Comparison of ENCODE assay signal across 23 cellular contexts in the genomic region with DNA sequence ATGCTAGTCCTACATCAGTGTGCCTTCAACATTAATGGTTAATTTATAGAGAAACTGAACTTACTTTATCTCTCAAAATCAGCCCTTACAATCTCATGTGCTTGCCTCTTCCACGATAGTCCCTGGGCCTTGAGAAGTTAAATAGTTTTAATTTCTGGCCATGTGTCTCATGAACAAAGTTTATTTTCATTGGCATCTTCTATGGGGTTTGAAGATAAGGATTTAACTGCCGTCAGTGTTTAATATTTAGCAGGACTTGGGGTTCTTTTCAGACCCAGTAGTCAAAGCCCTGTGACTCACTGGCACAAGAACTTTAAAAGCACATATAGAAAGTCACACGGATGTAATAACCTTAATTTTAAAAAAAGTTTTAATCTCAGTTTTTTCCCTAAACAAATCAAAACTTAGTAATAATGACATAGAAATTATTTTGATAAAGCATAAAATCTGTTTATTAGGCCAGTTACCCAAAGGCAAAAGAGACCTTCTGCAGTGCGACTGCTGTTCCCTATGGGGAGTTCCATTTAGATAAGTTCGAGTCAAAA. TPM values are rescaled to one million over a fixed set of nuclear protein-coding genes. Genes with fewer than 3 reads are reported as not detected.
DNase-seq lines count a peak whose midpoint lies in the region; ATAC-seq, FAIRE-seq and TF ChIP-seq lines count a peak whose summit lies in the region.
"Had no signal": no experiment of that assay in that cellular context is flagged by ENCODE, and none has a peak within 500 bp of the region (broad histone marks: within the 10 kb centered on the region; RNA-seq: fewer than 3 reads in every experiment).

No MANE protein-coding gene starts in this region.

- TF ChIP-seq POLR2A in K562 (conservative IDR thresholded peaks at IDR 0.05) = no peak
- no peak for TF ChIP-seq POLR2A in testis (IDR thresholded peaks at IDR 0.05)

- POLR2A ChIA-PET in AG04449 (lab: Yijun Ruan, JAX) (no interaction called here), K562 (lab: Yijun Ruan, JAX) (interaction anchor here (1.2 kb wide), 1 partner anchor 10 kb away, joined by 4 read pairs; a partner anchor contains a TSS)

- H3K4me3 ChIP-seq in AG04449 (ENCODE audit: low read depth, low read length) = no peak overlapping the region
- peak overlapping the region; percentile 21; the same call in 1 of the 2 replicates for H3K4me3 ChIP-seq in K562
- H3K4me3 ChIP-seq in testis = no peak overlapping the region
- H3K4me3 ChIP-seq: GM23338, Peyer's patch had no signal

- CTCF ChIA-PET in AG04449 (lab: Yijun Ruan, JAX) (no interaction called here), K562 (lab: Yijun Ruan, JAX; ENCODE audit: low intra/inter-chr PET ratio) (no interaction called here)

- peak; percentile 10 for DNase-seq in AG04449 (ENCODE audit: low read depth, low spot score)
- peak; percentile 63 for DNase-seq in M059J (ENCODE audit: low read depth)
- peak in 1 of 4 experiments; percentile 36 for DNase-seq in K562 (ENCODE audit: extremely low read depth in 1 of 4, low spot score in 3 of 4)
- peak; percentile 78 for DNase-seq in iris pigment epithelial cell (ENCODE audit: low read depth)
- DNase-seq in cerebellum (ENCODE audit: low spot score) = no peak
- DNase-seq in NCI-H146 (lab: John Stamatoyannopoulos, UW) = no peak
- DNase-seq in testis = no peak
- DNase-seq: 8988T, DMS79, GDM1, KBM-7, NCI-H1092, NCI-H1694, NCI-H2107, NCI-H345, NCI-H526 treated with DMSO at 0.1 percent for 48 hours, Peyer's patch, SHP77 had no signal

- no peaks in the 10 kb centered on the region for H3K36me3 ChIP-seq in K562 (ENCODE audit: control insufficient read depth, insufficient read depth, low read length)
- no peaks in the 10 kb centered on the region for H3K36me3 ChIP-seq in testis (ENCODE audit: low read depth, missing control alignments)
- H3K36me3 ChIP-seq: Peyer's patch had no signal

- H4K20me1 ChIP-seq in K562 (replicated peaks; ENCODE audit: control insufficient read depth, insufficient read depth, low read length) = no peaks in the 10 kb centered on the region

- FAIRE-seq in K562 (lab: Jason Lieb, UNC) = no peak

- in situ Hi-C loops in K562 (cut with MboI) = no loop called here

- H3K79me2 ChIP-seq in K562 (ENCODE audit: control insufficient read depth, insufficient read depth, low read length) = peaks cover 9% of the 10 kb centered on the region; the same call in 1 of the 3 replicates

- H3K27me3 ChIP-seq in K562 (ENCODE audit: control insufficient read depth in 2 of 2, insufficient read depth in 2 of 2, low read length in 2 of 2) (no peaks in the 10 kb centered on the region), testis (no peaks in the 10 kb centered on the region)
- H3K27me3 ChIP-seq: Peyer's patch had no signal

- intact Hi-C loops in K562 (cut with micrococcal nuclease) = loop anchor here (5.0 kb wide), 2 partner anchors 53 to 443 kb away; a partner anchor contains a TSS
- intact Hi-C loops in testis (cut with DNase I; ENCODE audit: low total_unique reads) = no loop called here

- 2% methylated on average over 5 of the region's 5 CpGs for WGBS in K562 (ENCODE audit: insufficient coverage, low coverage, missing lambda C conversion rate)
- WGBS in testis, 2 donors = 48% methylated on average over 5 of the region's 5 CpGs

- peak overlapping the region; percentile 85 for H3K27ac ChIP-seq in K562 (ENCODE audit: extremely low read depth, low read depth, low read length)
- no peak overlapping the region for H3K27ac ChIP-seq in testis
- H3K27ac ChIP-seq: Peyer's patch had no signal

- H3K4me1 ChIP-seq in K562 (replicated peaks in 1 of 2; ENCODE audit: control insufficient read depth in 2 of 2, insufficient read depth in 2 of 2, low read length in 2 of 2) = peaks cover 10 to 35% of the 10 kb centered on the region in 2 experiments; a peak in 4 of 5 replicates
- H3K4me1 ChIP-seq in testis = no peaks in the 10 kb centered on the region
- H3K4me1 ChIP-seq: Peyer's patch had no signal

- TF ChIP-seq CTCF in AG04449 (IDR thresholded peaks at IDR 0.05; ENCODE audit: insufficient read depth, low read length, missing control alignments) = no peak
- TF ChIP-seq CTCF in K562 (IDR thresholded peaks at IDR 0.05 in 2 of 3, conservative IDR thresholded peaks at IDR 0.05 in 1 of 3; ENCODE audit: insufficient read depth in 2 of 3, low read depth in 1 of 3, low read length in 3 of 3) = no peak
- no peak for TF ChIP-seq CTCF in testis (IDR thresholded peaks at IDR 0.05)

- no peak for TF ChIP-seq EP300 in K562 (IDR thresholded peaks at IDR 0.05; ENCODE audit: low read length)

- H3K9ac ChIP-seq in K562 (ENCODE audit: insufficient read depth in 1 of 2, low read depth in 2 of 2, low read length in 2 of 2) = peak overlapping the region in 1 of 2 experiments; percentile 69; a peak in 2 of 4 replicates

- no peaks in the 10 kb centered on the region for H3K9me3 ChIP-seq in K562 (replicated peaks; ENCODE audit: control insufficient read depth, insufficient read depth, low read depth, low read length)
- no peaks in the 10 kb centered on the region for H3K9me3 ChIP-seq in testis
- H3K9me3 ChIP-seq: Peyer's patch had no signal

- peak; percentile 29 for ATAC-seq in K562
- ATAC-seq in HG03571 (IDR thresholded peaks at IDR 0.05; ENCODE audit: unreplicated experiment) = no peak
- ATAC-seq: GM23338, SK-N-SH treated with all-trans-retinoic acid at 6 μM for 48 hours had no signal

- H3K4me2 ChIP-seq in K562 (ENCODE audit: insufficient read depth, low read length) = peak overlapping the region; percentile 51
- H3K4me2 ChIP-seq: GM23338 had no signal

- BruUV-seq in K562 (replicated peaks; lab: Mats Ljungman, UMichigan) = no TSS peak

- no peak for TF ChIP-seq RAD21 in K562 (CRISPR knock-in tag; conservative IDR thresholded peaks at IDR 0.05 in 1 of 2, IDR thresholded peaks at IDR 0.05 in 1 of 2)

- peak overlapping the region; percentile 88 for H2AFZ ChIP-seq in K562 (ENCODE audit: low read depth, low read length)
- H2AFZ ChIP-seq: GM23338 had no signal

- H3K9me1 ChIP-seq in K562 (ENCODE audit: control insufficient read depth, insufficient read depth, low read length) = no peaks in the 10 kb centered on the region

RNA-seq across cellular contexts. Expression of a gene that starts 10.1 kb away (rescaled TPM):
- total RNA-seq in M059J (2014; rRNA removed; shearing (Covaris generic)) = 59.6 and 69.5 TPM in 2 replicates
- 409 and 526 TPM in 2 replicates for total RNA-seq in K562 (2011; cell fraction: chromatin; rRNA removed; ENCODE audit: low replicate concordance)
- 213 and 246 TPM in 2 replicates for total RNA-seq in K562 (2011; cell fraction: nucleolus; rRNA removed)
- total RNA-seq in K562 (2011; cell fraction: nucleoplasm; rRNA removed) = 345 and 458 TPM in 2 replicates
- 276 and 289 TPM in 2 replicates for total RNA-seq in K562 (2014; rRNA removed)
- total RNA-seq in K562 (2014; rRNA removed; fragmentation: Illumina TruSeq; extraction: Trizol) = 267 and 280 TPM in 2 replicates
- 220 and 227 TPM in 2 replicates for total RNA-seq in K562 (2015; rRNA removed; fragmentation: Illumina TruSeq; extraction: Trizol)
- total RNA-seq in K562 (2021) = 290 and 305 TPM in 2 replicates
- polyA plus RNA-seq in K562 (2011; rRNA removed) = 354 and 391 TPM in 2 replicates
- 231 and 288 TPM in 2 replicates for polyA plus RNA-seq in K562 (2011; cell fraction: cytosol; rRNA removed)
- 756 and 889 TPM in 2 replicates for polyA plus RNA-seq in K562 (2011; cell fraction: nucleus; rRNA removed)
- 313 and 332 TPM in 2 replicates for polyA plus RNA-seq in K562 (2012)
- 339 and 395 TPM in 2 replicates for polyA plus RNA-seq in K562 (2014; fragmentation: Illumina TruSeq; extraction: Trizol)
- 100 to 1,000 TPM; 271 to 305 TPM for polyA plus RNA-seq in K562 (2014; fragmentation: Nextera tagmentation; extraction: Ambion mirVana)
- 283 and 336 TPM in 2 replicates for polyA plus RNA-seq in K562 (2014; rRNA removed)
- polyA minus RNA-seq in K562 (2011; rRNA and poly(A)+ RNA removed) = 344 and 367 TPM in 2 replicates
- 226 and 236 TPM in 2 replicates for polyA minus RNA-seq in K562 (2011; cell fraction: cytosol; rRNA and poly(A)+ RNA removed)
- 190 and 313 TPM in 2 replicates for polyA minus RNA-seq in K562 (2011; cell fraction: nucleus; rRNA and poly(A)+ RNA removed)
- total RNA-seq in cerebellum = 17.8 TPM
- total RNA-seq in testis = 10 to 100 TPM; 36.4 to 46.2 TPM
- 21.9 TPM for polyA plus RNA-seq in testis (ENCODE audit: insufficient read depth, low read depth, low replicate concordance)
- total RNA-seq: HT-29 had no signal

RNA-seq across cellular contexts. Expression of a gene that starts 19.1 kb away (rescaled TPM):
- not detected in 2 replicates for total RNA-seq in M059J (2014; rRNA removed; shearing (Covaris generic))
- total RNA-seq in K562 (2011; cell fraction: chromatin; rRNA removed; ENCODE audit: low replicate concordance) = not detected in 2 replicates
- total RNA-seq in K562 (2011; cell fraction: nucleolus; rRNA removed) = not detected in 2 replicates
- not detected in 2 replicates for total RNA-seq in K562 (2011; cell fraction: nucleoplasm; rRNA removed)
- total RNA-seq in K562 (2014; rRNA removed) (not detected in 2 replicates), K562 (2014; rRNA removed; fragmentation: Illumina TruSeq; extraction: Trizol) (not detected in 2 replicates), K562 (2015; rRNA removed; fragmentation: Illumina TruSeq; extraction: Trizol) (not detected in 2 replicates), K562 (2021) (not detected in 2 replicates), cerebellum (not detected), testis (under 1 TPM in 1 of 2 donors, not detected in 1; 0.87 TPM)
- polyA plus RNA-seq in K562 (2011; rRNA removed) (not detected in 2 replicates), K562 (2014; fragmentation: Illumina TruSeq; extraction: Trizol) (not detected in 2 replicates), K562 (2014; fragmentation: Nextera tagmentation; extraction: Ambion mirVana) (under 1 TPM in 1 of 2 experiments, not detected in 1; 0.08 TPM), K562 (2014; rRNA removed) (not detected in 2 replicates), testis (ENCODE audit: insufficient read depth, low read depth, low replicate concordance) (0.51 TPM)
- polyA plus RNA-seq in K562 (2011; cell fraction: cytosol; rRNA removed) = not detected in 2 replicates
- polyA plus RNA-seq in K562 (2011; cell fraction: nucleus; rRNA removed) = not detected in 2 replicates
- not detected in 2 replicates for polyA plus RNA-seq in K562 (2012)
- polyA minus RNA-seq in K562 (2011; rRNA and poly(A)+ RNA removed) = not detected in 2 replicates
- polyA minus RNA-seq in K562 (2011; cell fraction: cytosol; rRNA and poly(A)+ RNA removed) = not detected in 2 replicates
- polyA minus RNA-seq in K562 (2011; cell fraction: nucleus; rRNA and poly(A)+ RNA removed) = not detected in 2 replicates
- total RNA-seq: GM23338, HT-29, MCF 10A, Peyer's patch had no signal
- polyA plus RNA-seq: GM23338 had no signal

RNA-seq across cellular contexts. Expression of a gene that starts 52.7 kb away (rescaled TPM):
- total RNA-seq in M059J (2014; rRNA removed; shearing (Covaris generic)) = 63.9 and 71.2 TPM in 2 replicates
- 654 and 916 TPM in 2 replicates for total RNA-seq in K562 (2011; cell fraction: chromatin; rRNA removed; ENCODE audit: low replicate concordance)
- 268 and 327 TPM in 2 replicates for total RNA-seq in K562 (2011; cell fraction: nucleolus; rRNA removed)
- 529 and 542 TPM in 2 replicates for total RNA-seq in K562 (2011; cell fraction: nucleoplasm; rRNA removed)
- total RNA-seq in K562 (2014; rRNA removed) (160 and 212 TPM in 2 replicates), K562 (2014; rRNA removed; fragmentation: Illumina TruSeq; extraction: Trizol) (208 and 229 TPM in 2 replicates), K562 (2015; rRNA removed; fragmentation: Illumina TruSeq; extraction: Trizol) (239 and 241 TPM in 2 replicates), K562 (2021) (191 and 205 TPM in 2 replicates), cerebellum (23.0 TPM), testis (10 to 100 TPM; 66.4 to 93.1 TPM)
- polyA plus RNA-seq in K562 (2011; rRNA removed) (210 and 219 TPM in 2 replicates), K562 (2014; fragmentation: Illumina TruSeq; extraction: Trizol) (250 and 260 TPM in 2 replicates), K562 (2014; fragmentation: Nextera tagmentation; extraction: Ambion mirVana) (100 to 1,000 TPM; 209 to 313 TPM), K562 (2014; rRNA removed) (217 and 230 TPM in 2 replicates), testis (ENCODE audit: insufficient read depth, low read depth, low replicate concordance) (58.8 TPM)
- 115 and 148 TPM in 2 replicates for polyA plus RNA-seq in K562 (2011; cell fraction: cytosol; rRNA removed)
- 348 and 507 TPM in 2 replicates for polyA plus RNA-seq in K562 (2011; cell fraction: nucleus; rRNA removed)
- 129 and 208 TPM in 2 replicates for polyA plus RNA-seq in K562 (2012)
- polyA minus RNA-seq in K562 (2011; rRNA and poly(A)+ RNA removed) = 341 and 365 TPM in 2 replicates
- 89.2 and 121 TPM in 2 replicates for polyA minus RNA-seq in K562 (2011; cell fraction: cytosol; rRNA and poly(A)+ RNA removed)
- 172 and 307 TPM in 2 replicates for polyA minus RNA-seq in K562 (2011; cell fraction: nucleus; rRNA and poly(A)+ RNA removed)

Comparison
In these comparisons a context has a peak if more than half of its experiments do, and no peak if none do; other contexts are left out.
1. DNase-seq: peak in AG04449 (single experiment), M059J (single experiment) and iris pigment epithelial cell (single experiment); none in cerebellum (single experiment), NCI-H146 (single experiment) and testis (single experiment).